8 cellular contexts compared by ENCODE assay signal in the genomic region with DNA sequence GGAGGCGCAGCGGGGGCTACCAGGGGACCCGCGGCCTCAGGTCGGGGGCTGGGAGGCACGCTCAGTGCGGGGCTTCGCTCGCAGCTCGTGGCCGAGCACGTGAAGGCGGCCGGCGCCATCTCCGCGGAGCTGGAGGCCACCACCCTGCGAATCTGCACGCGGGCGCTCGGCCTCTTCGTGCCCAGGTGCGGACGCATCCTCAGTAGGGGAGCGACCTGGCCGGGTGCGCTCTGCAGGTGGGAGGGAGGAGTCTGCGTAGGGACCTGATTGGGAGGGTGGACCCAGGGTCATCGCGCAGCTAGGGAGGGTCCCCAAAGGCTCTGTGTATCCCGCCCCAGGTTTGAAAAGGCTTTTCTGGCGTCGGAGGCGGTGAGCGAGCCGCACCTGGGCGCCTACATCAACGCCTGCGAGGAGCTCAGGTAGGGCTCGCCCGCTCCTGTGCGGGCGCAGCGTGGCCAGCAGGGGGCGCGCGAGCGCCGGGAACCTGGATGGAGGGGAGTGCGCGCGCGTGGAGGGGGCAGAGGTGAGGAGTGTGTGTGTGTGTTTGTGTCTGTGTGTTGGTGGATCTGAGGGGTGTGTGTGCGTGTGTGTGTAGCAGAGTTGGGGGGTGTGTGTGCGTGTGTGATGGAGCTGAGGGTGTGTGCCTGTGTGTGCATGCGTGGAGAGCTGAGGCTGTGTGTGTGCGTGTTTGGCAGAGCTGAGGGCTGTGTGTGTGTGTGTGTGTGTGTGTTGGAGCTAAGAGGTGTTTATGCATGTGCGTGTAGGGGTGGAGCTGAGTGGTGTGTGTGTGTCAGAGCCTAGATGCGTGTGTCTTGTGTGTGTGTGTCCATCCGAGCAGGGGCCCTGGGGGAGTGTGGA. TPM values are rescaled to one million over a fixed set of nuclear protein-coding genes. Genes with fewer than 3 reads are reported as not detected.
DNase-seq lines count a peak whose midpoint lies in the region; ATAC-seq and TF ChIP-seq lines count a peak whose summit lies in the region.

No MANE protein-coding gene starts in this region.

- ATAC-seq in GM19324 (IDR thresholded peaks at IDR 0.05; ENCODE audit: low FRiP score, unreplicated experiment) (peak; percentile 34), right lobe of liver (peak; percentile 44 to 57 (median 46))

- intact Hi-C loops in right lobe of liver (cut with DNase I) = loop anchor here (5.0 to 10.0 kb wide), 3 partner anchors 80 to 187 kb away; no protein-coding TSS in a partner anchor

- TF ChIP-seq POLR2A in right lobe of liver (IDR thresholded peaks at IDR 0.05) = no peak

- DNase-seq in Ammon's horn (ENCODE audit: low spot score) (peak; percentile 49), NCI-H1694 (lab: John Stamatoyannopoulos, UW) (peak; percentile 67), chondrocyte (ENCODE audit: low spot score) (no peak), right lobe of liver (peak in 1 of 3 donors; percentile 77), SKM-1 treated with dmso at 0.1 percent for 144 hours (lab: John Stamatoyannopoulos, UW; ENCODE audit: unreplicated experiment) (no peak)
- peak; percentile 80 for DNase-seq in activated CD4-positive, alpha-beta T cell treated with anti-CD3 and anti-CD28 coated beads for 48 hours
- peak; percentile 49 for DNase-seq in stimulated activated CD8-positive, alpha-beta memory T cell treated with anti-CD3 and anti-CD28 coated beads, Interleukin-15, amount 100 ng/mL, for 1 hour (ENCODE audit: low read depth)

- H3K27ac Mint-ChIP-seq in chondrocyte (ENCODE audit: unreplicated experiment) = no peak overlapping the region

- H3K9me3 Mint-ChIP-seq in chondrocyte (ENCODE audit: low read depth) = no peaks in the 10 kb centered on the region

- H3K36me3 Mint-ChIP-seq in chondrocyte (ENCODE audit: low read depth) = no peaks in the 10 kb centered on the region

- peaks cover 0 to 76% (median 27%) of the 10 kb centered on the region in 4 donors for H3K4me1 ChIP-seq in right lobe of liver

- no peaks in the 10 kb centered on the region for H3K27me3 Mint-ChIP-seq in chondrocyte (ENCODE audit: low read depth)

- 16% methylated on average over 37 of the region's 61 CpGs for WGBS in right lobe of liver (ENCODE audit: insufficient coverage, low coverage, low lambda C conversion rate, missing lambda C conversion rate)

- H3K36me3 ChIP-seq in right lobe of liver = peaks cover 0 to 7% (median 0%) of the 10 kb centered on the region in 4 donors

- H3K27ac ChIP-seq in right lobe of liver = peak overlapping the region in 1 of 3 donors; percentile 63

- H3K4me1 Mint-ChIP-seq in chondrocyte (ENCODE audit: low read depth) = peaks cover 7% of the 10 kb centered on the region

- H3K4me3 Mint-ChIP-seq in chondrocyte (ENCODE audit: unreplicated experiment) = no peak overlapping the region

- H3K9me3 ChIP-seq in right lobe of liver = no peaks in the 10 kb centered on the region

- TF ChIP-seq CTCF in chondrocyte (IDR thresholded peaks at IDR 0.05) (peak; percentile 99), right lobe of liver (IDR thresholded peaks at IDR 0.05) (peak; percentile 86 to 97 (median 92))

- peak overlapping the region in 1 of 3 donors; percentile 45 for H3K4me3 ChIP-seq in right lobe of liver

- no peaks in the 10 kb centered on the region for H3K27me3 ChIP-seq in right lobe of liver

RNA-seq across cellular contexts. Expression of gene EXOC3L4, which starts 10.4 kb away (rescaled TPM):
- total RNA-seq in chondrocyte = not detected in 3 replicates
- 10 to 100 TPM; 34.2 to 87.1 (median 48.1) TPM for total RNA-seq in right lobe of liver

RNA-seq across cellular contexts. Expression of gene TNFAIP2, which starts 18.4 kb away (rescaled TPM):
- total RNA-seq in chondrocyte (1.9 to 16.7 TPM (median 13.3 TPM) in 3 replicates), right lobe of liver (100 to 1,000 TPM in 1 of 6 experiments, 10 to 100 TPM in 5; 23.2 to 122 (median 32.6) TPM)

RNA-seq across cellular contexts. Expression of gene LBHD2, which starts 20.9 kb away (rescaled TPM):
- not detected in 3 replicates for total RNA-seq in chondrocyte
- not detected for total RNA-seq in right lobe of liver

RNA-seq across cellular contexts. Expression of gene CDC42BPB, which starts 47.5 kb away (rescaled TPM):
- 106 to 113 TPM (median 107 TPM) in 3 replicates for total RNA-seq in chondrocyte
- total RNA-seq in right lobe of liver = 10 to 100 TPM; 38.4 to 55.5 (median 43.0) TPM

Comparison
In these comparisons a context has a peak if more than half of its experiments do, and no peak if none do; other contexts are left out.
1. DNase-seq: peak in Ammon's horn (single experiment), NCI-H1694 (single experiment), activated CD4-positive, alpha-beta T cell treated with anti-CD3 and anti-CD28 coated beads for 48 hours (single experiment) and stimulated activated CD8-positive, alpha-beta memory T cell treated with anti-CD3 and anti-CD28 coated beads, Interleukin-15, amount 100 ng/mL, for 1 hour (single experiment); none in chondrocyte (single experiment) and SKM-1 treated with dmso at 0.1 percent for 144 hours (single experiment).
2. RNA of gene EXOC3L4, which starts 10.4 kb away (total RNA-seq): 34.2 to 87.1 TPM in right lobe of liver; not detected in chondrocyte; every median in the first group is over 10 times any median in the second.